In genomic region chr16:88599092-88599733, GRCh38 we compare ENCODE assay signal across 14 cellular contexts. TPM values are rescaled to one million over a fixed set of nuclear protein-coding genes. Genes with fewer than 3 reads are reported as not detected.
A peak's percentile ranks its signal among the peaks of the same experiment; 100 is the strongest.
DNase-seq lines count a peak whose midpoint lies in the region; ATAC-seq, FAIRE-seq and TF ChIP-seq lines count a peak whose summit lies in the region.
"Had no signal": no experiment of that assay in that cellular context is flagged by ENCODE, and none has a peak within 500 bp of the region (broad histone marks: within the 10 kb centered on the region; RNA-seq: fewer than 3 reads in every experiment).

No MANE protein-coding gene starts in this region.

- H3K36me3 Mint-ChIP-seq in H9 (ENCODE audit: insufficient read depth in 1 of 3, low read depth in 3 of 3), result peaks cover 31 to 58% (median 56%) of the 10 kb centered on the region in 3 experiments; a peak in 6 of 7 replicates
- H3K36me3 Mint-ChIP-seq: activated naive CD8-positive, alpha-beta T cell had no signal

- no peak for TF ChIP-seq CTCF in H9 (conservative IDR thresholded peaks at IDR 0.05)
- TF ChIP-seq CTCF in body of pancreas (IDR thresholded peaks at IDR 0.05), result no peak
- TF ChIP-seq CTCF in HepG2 (CRISPR knock-in tag; IDR thresholded peaks at IDR 0.05), result no peak
- TF ChIP-seq CTCF in GM13976 (IDR thresholded peaks at IDR 0.05; ENCODE audit: borderline replicate concordance, control extremely low read depth, extremely low read depth, insufficient read depth, missing control alignments), result no peak

- no peak overlapping the region for H3K56ac ChIP-seq in H9 (ENCODE audit: insufficient read length, low read depth, low read length)

- no peak overlapping the region for H2BK15ac ChIP-seq in H9 (ENCODE audit: low read depth, low read length)

- H3K9ac ChIP-seq in H9 (ENCODE audit: extremely low read depth, insufficient read length, low read length) (no peak overlapping the region), HepG2 (ENCODE audit: insufficient read depth, low read depth, low read length) (no peak overlapping the region), skeletal muscle tissue (ENCODE audit: low read depth in 1 of 3, low read length in 3 of 3) (peak overlapping the region in 1 of 3 donors; percentile 25)

- no peak overlapping the region for H3K14ac ChIP-seq in H9 (ENCODE audit: insufficient read depth, low read length)

- H3K9me3 ChIP-seq in H9 (ENCODE audit: control insufficient read depth, low read depth, low read length) (no peaks in the 10 kb centered on the region), body of pancreas (no peaks in the 10 kb centered on the region), HepG2 (ENCODE audit: low read length) (no peaks in the 10 kb centered on the region), skeletal muscle tissue (ENCODE audit: control insufficient read depth in 3 of 3, low read length in 3 of 3) (no peaks in the 10 kb centered on the region)

- H3K27ac ChIP-seq in H9 (ENCODE audit: insufficient read length, low read depth, low read length), result no peak overlapping the region
- peak overlapping the region in 2 of 4 donors; percentile 35 to 77 for H3K27ac ChIP-seq in body of pancreas
- no peak overlapping the region for H3K27ac ChIP-seq in HepG2 (ENCODE audit: extremely low read length, insufficient read depth, low read length)
- H3K27ac ChIP-seq in skeletal muscle tissue (ENCODE audit: low read depth, low read length), result peak overlapping the region; percentile 37

- H2AFZ ChIP-seq in H9 (ENCODE audit: low read length), result no peak overlapping the region
- no peak overlapping the region for H2AFZ ChIP-seq in HepG2 (ENCODE audit: low read length)

- ATAC-seq in body of pancreas (peak; percentile 47), HepG2 (no peak), HG02970 (IDR thresholded peaks at IDR 0.05; ENCODE audit: low FRiP score, unreplicated experiment) (no peak)

- no peak overlapping the region for H2BK120ac ChIP-seq in H9 (ENCODE audit: low read depth, low read length, poor library complexity, severe bottlenecking)

- H3K27ac Mint-ChIP-seq in H9, result peak overlapping the region in 2 of 3 experiments; percentile 11 to 40; a peak in 3 of 7 replicates
- H3K27ac Mint-ChIP-seq: activated naive CD8-positive, alpha-beta T cell; CD4-positive, alpha-beta T cell had no signal

- BruUV-seq in HepG2 (replicated peaks; lab: Mats Ljungman, UMichigan), result no TSS peak

- no peak for TF ChIP-seq EP300 in HepG2 (IDR thresholded peaks at IDR 0.05; ENCODE audit: low read depth in 2 of 2, low read length in 2 of 2)
- no peak for TF ChIP-seq EP300 in HepG2 (CRISPR knock-in tag; IDR thresholded peaks at IDR 0.05; ENCODE audit: borderline replicate concordance)

- no peak overlapping the region for H3K23ac ChIP-seq in H9 (ENCODE audit: insufficient read length, low read depth, low read length)

- H4K5ac ChIP-seq in H9 (ENCODE audit: insufficient read length, low read depth, low read length), result no peak overlapping the region

- H4K8ac ChIP-seq in H9 (replicated peaks; ENCODE audit: insufficient read length, low read depth, low read length), result no peak overlapping the region

- peaks cover 0 to 18% of the 10 kb centered on the region in 2 donors for H3K36me3 ChIP-seq in body of pancreas (replicated peaks in 1 of 2; ENCODE audit: insufficient read depth in 1 of 2, low read depth in 2 of 2)
- H3K36me3 ChIP-seq in HepG2 (replicated peaks in 1 of 2; ENCODE audit: control insufficient read depth in 1 of 2, insufficient read depth in 2 of 2, low read length in 2 of 2), result peaks cover 30 to 50% of the 10 kb centered on the region in 2 experiments
- H3K36me3 ChIP-seq in skeletal muscle tissue (ENCODE audit: control insufficient read depth in 3 of 3, insufficient read depth in 3 of 3, low read length in 3 of 3), result peaks cover 34 to 41% (median 40%) of the 10 kb centered on the region in 3 donors

- no peak for FAIRE-seq in HepG2 (lab: Jason Lieb, UNC)
- FAIRE-seq: endometrium had no signal

- H3K4me2 ChIP-seq in H9 (ENCODE audit: insufficient read depth, insufficient read length, low read length) (no peak overlapping the region), HepG2 (ENCODE audit: low read depth, low read length) (no peak overlapping the region)

- H3T11ph ChIP-seq in H9 (ENCODE audit: low read length), result no peak overlapping the region

- H3K4me3 ChIP-seq in body of pancreas (no peak overlapping the region), HepG2 (replicated peaks in 1 of 3; ENCODE audit: insufficient read depth in 1 of 3, low read depth in 2 of 3, low read length in 3 of 3) (no peak overlapping the region), skeletal muscle tissue (ENCODE audit: low read length in 3 of 3) (no peak overlapping the region)

- H2AK5ac ChIP-seq in H9 (ENCODE audit: insufficient read length, low read length), result no peak overlapping the region

- POLR2A ChIA-PET in HepG2 (lab: Yijun Ruan, JAX), result no interaction called here

- no peaks in the 10 kb centered on the region for H3K23me2 ChIP-seq in H9 (ENCODE audit: insufficient read length, low read depth, low read length, poor library complexity, severe bottlenecking)

- H2BK12ac ChIP-seq in H9 (ENCODE audit: insufficient read length, low read depth, low read length), result no peak overlapping the region

- H2BK20ac ChIP-seq in H9 (ENCODE audit: low read depth, low read length, poor library complexity, severe bottlenecking), result no peak overlapping the region

- no peaks in the 10 kb centered on the region for H3K27me3 Mint-ChIP-seq in H9 (ENCODE audit: low read depth)
- H3K27me3 Mint-ChIP-seq: activated naive CD8-positive, alpha-beta T cell; CD4-positive, alpha-beta T cell had no signal

- H3K79me2 ChIP-seq in H9 (ENCODE audit: insufficient read depth, low read length) (no peaks in the 10 kb centered on the region; the same call in 1 of the 2 replicates), HepG2 (ENCODE audit: insufficient read depth, low read length) (peaks cover 10% of the 10 kb centered on the region)

- H2BK5ac ChIP-seq in H9 (ENCODE audit: insufficient read length, low read length), result no peak overlapping the region

- in situ Hi-C loops in HepG2 (cut with HindIII; ENCODE audit: extremely low pct_ligation_motif_present, low pct_unique_long_range_greater_than_20kb), result no loop called here
- in situ Hi-C loops in GM13976 (cut with MboI; ENCODE audit: low sequenced_read_pairs, unreplicated experiment), result no loop called here

- TF ChIP-seq POLR2A in body of pancreas (IDR thresholded peaks at IDR 0.05), result peak in 1 of 3 donors; percentile 36
- TF ChIP-seq POLR2A in HepG2 (IDR thresholded peaks at IDR 0.05; ENCODE audit: insufficient read depth in 1 of 2, low read depth in 2 of 2, low read length in 2 of 2), result no peak

- H3K4me3 Mint-ChIP-seq in H9, result no peak overlapping the region; a peak in 1 of 5 replicates
- H3K4me3 Mint-ChIP-seq: activated naive CD8-positive, alpha-beta T cell; CD4-positive, alpha-beta T cell; immature natural killer cell had no signal

- peaks cover 0 to 4% of the 10 kb centered on the region in 2 experiments; a peak in 1 of 5 replicates for H3K9me3 Mint-ChIP-seq in H9
- H3K9me3 Mint-ChIP-seq: CD4-positive, alpha-beta T cell; immature natural killer cell had no signal

- H3K18ac ChIP-seq in H9 (ENCODE audit: insufficient read length, low read depth, low read length), result no peak overlapping the region

- no CpG with 5 or more reads among the region's 14 CpGs for WGBS in H9 (ENCODE audit: extremely low coverage, insufficient read length, low lambda C conversion rate)
- WGBS in body of pancreas, 2 donors, result 76 to 91% methylated on average over 11 to 14 of the region's 14 CpGs
- WGBS in HepG2 (ENCODE audit: low lambda C conversion rate), result 96% methylated on average over 14 of the region's 14 CpGs

- TF ChIP-seq RAD21 in HepG2 (CRISPR knock-in tag; IDR thresholded peaks at IDR 0.05), result no peak

- CTCF ChIA-PET in HepG2 (lab: Yijun Ruan, JAX; ENCODE audit: low intra/inter-chr PET ratio, low total read pairs), result no interaction called here

- H3K4me1 ChIP-seq in H9 (ENCODE audit: insufficient read depth, low read length), result no peaks in the 10 kb centered on the region
- H3K4me1 ChIP-seq in body of pancreas, result no peaks in the 10 kb centered on the region
- H3K4me1 ChIP-seq in HepG2 (ENCODE audit: insufficient read depth, low read length), result peaks cover 43% of the 10 kb centered on the region
- peaks cover 4 to 16% (median 8%) of the 10 kb centered on the region in 3 donors for H3K4me1 ChIP-seq in skeletal muscle tissue (ENCODE audit: control insufficient read depth in 3 of 3, insufficient read depth in 3 of 3, low read length in 3 of 3)

- H4K91ac ChIP-seq in H9 (ENCODE audit: insufficient read length, low read depth, low read length), result no peak overlapping the region

- intact Hi-C loops in body of pancreas (cut with DNase I), result no loop called here
- intact Hi-C loops in HepG2 (cut with micrococcal nuclease; ENCODE audit: unreplicated experiment), result loop anchor here (5.0 kb wide), 1 partner anchor 53 kb away; the partner anchor contains the start of gene CYBA

- no peaks in the 10 kb centered on the region for H3K79me1 ChIP-seq in H9 (ENCODE audit: insufficient read depth, low read depth, low read length, poor library complexity, severe bottlenecking)

- H4K20me1 ChIP-seq in H9 (ENCODE audit: control insufficient read depth, insufficient read depth, insufficient read length) (no peaks in the 10 kb centered on the region), HepG2 (ENCODE audit: insufficient read depth, low read length) (peaks cover 3% of the 10 kb centered on the region)

- peaks cover 7 to 21% of the 10 kb centered on the region in 2 experiments for H3K4me1 Mint-ChIP-seq in H9

- H3K27me3 ChIP-seq in H9 (ENCODE audit: insufficient read depth, low read length) (no peaks in the 10 kb centered on the region), body of pancreas (no peaks in the 10 kb centered on the region), HepG2 (ENCODE audit: control insufficient read depth in 1 of 2, insufficient read depth in 2 of 2, low read length in 2 of 2) (no peaks in the 10 kb centered on the region), skeletal muscle tissue (ENCODE audit: control insufficient read depth in 3 of 3, insufficient read depth in 3 of 3, low read length in 3 of 3) (no peaks in the 10 kb centered on the region)

- H3K4ac ChIP-seq in H9 (ENCODE audit: low read depth, low read length), result no peak overlapping the region

- DNase-seq in H9, result no peak
- DNase-seq in body of pancreas, result peak in 3 of 4 donors; percentile 48 to 87 (median 51)
- no peak for DNase-seq in HepG2 (ENCODE audit: low spot score)
- no peak for DNase-seq in NCI-H1092 treated with DMSO at 0.1 percent for 48 hours (lab: John Stamatoyannopoulos, UW)
- DNase-seq in activated CD8-positive, alpha-beta memory T cell treated with anti-CD3 and anti-CD28 coated beads for 24 hours, result no peak
- DNase-seq in GM13976 (ENCODE audit: low spot score), result no peak
- DNase-seq: CD4-positive, alpha-beta T cell; NCI-H2107 had no signal

RNA-seq across cellular contexts. Expression of gene ZC3H18, which starts 29.0 kb away (rescaled TPM):
- 69.7 and 78.2 TPM in 2 replicates for total RNA-seq in H9 (2021)
- 10 to 100 TPM; 11.7 to 22.4 TPM for total RNA-seq in body of pancreas
- 19.7 and 27.4 TPM in 2 replicates for total RNA-seq in HepG2 (2016; rRNA removed; fragmentation: Illumina TruSeq; extraction: Trizol)
- total RNA-seq in HepG2 (2016; cell fraction: cytosol; rRNA removed; fragmentation: Illumina TruSeq; extraction: Trizol; ENCODE audit: low read depth), result 19.4 and 24.7 TPM in 2 replicates
- total RNA-seq in HepG2 (2016; cell fraction: insoluble cytoplasmic fraction; rRNA removed; fragmentation: Illumina TruSeq; extraction: Trizol), result 14.3 and 27.1 TPM in 2 replicates
- 13.2 and 13.7 TPM in 2 replicates for total RNA-seq in HepG2 (2016; cell fraction: membrane; rRNA removed; fragmentation: Illumina TruSeq; extraction: Trizol)
- total RNA-seq in HepG2 (2016; cell fraction: nucleus; rRNA removed; fragmentation: Illumina TruSeq; extraction: Trizol), result 23.0 and 25.0 TPM in 2 replicates
- 11.2 and 12.7 TPM in 2 replicates for polyA plus RNA-seq in HepG2 (2011; rRNA removed)
- polyA plus RNA-seq in HepG2 (2011; cell fraction: cytosol; rRNA removed), result 5.1 and 6.6 TPM in 2 replicates
- 52.8 and 62.1 TPM in 2 replicates for polyA plus RNA-seq in HepG2 (2011; cell fraction: nucleus; rRNA removed)
- polyA plus RNA-seq in HepG2 (2012), result 25.6 and 26.4 TPM in 2 replicates
- polyA plus RNA-seq in HepG2 (2016; cell fraction: cytosol; fragmentation: Illumina TruSeq; extraction: Trizol; ENCODE audit: low read depth), result 2.5 and 2.8 TPM in 2 replicates
- 25.5 and 39.1 TPM in 2 replicates for polyA plus RNA-seq in HepG2 (2016; cell fraction: insoluble cytoplasmic fraction; fragmentation: Illumina TruSeq; extraction: Trizol; ENCODE audit: low read depth)
- 6.0 and 7.1 TPM in 2 replicates for polyA plus RNA-seq in HepG2 (2016; cell fraction: membrane; fragmentation: Illumina TruSeq; extraction: Trizol; ENCODE audit: low read depth)
- polyA plus RNA-seq in HepG2 (2016; cell fraction: nucleus; fragmentation: Illumina TruSeq; extraction: Trizol; ENCODE audit: insufficient read depth, low read depth), result 81.5 and 103 TPM in 2 replicates
- polyA minus RNA-seq in HepG2 (2011; rRNA and poly(A)+ RNA removed; ENCODE audit: low replicate concordance), result 8.7 and 11.6 TPM in 2 replicates
- polyA minus RNA-seq in HepG2 (2011; cell fraction: cytosol; rRNA and poly(A)+ RNA removed), result 9.7 and 11.0 TPM in 2 replicates
- polyA minus RNA-seq in HepG2 (2011; cell fraction: nucleus; rRNA and poly(A)+ RNA removed), result 21.3 and 25.5 TPM in 2 replicates
- total RNA-seq in skeletal muscle tissue, result 14.6 TPM

RNA-seq across cellular contexts. Expression of gene IL17C, which starts 39.2 kb away (rescaled TPM):
- total RNA-seq in H9 (2021), result 0.29 and 0.31 TPM in 2 replicates
- total RNA-seq in body of pancreas, result not detected
- total RNA-seq in HepG2 (2016; rRNA removed; fragmentation: Illumina TruSeq; extraction: Trizol), result not detected in 2 replicates
- total RNA-seq in HepG2 (2016; cell fraction: cytosol; rRNA removed; fragmentation: Illumina TruSeq; extraction: Trizol; ENCODE audit: low read depth), result not detected in 2 replicates
- not detected in 2 replicates for total RNA-seq in HepG2 (2016; cell fraction: insoluble cytoplasmic fraction; rRNA removed; fragmentation: Illumina TruSeq; extraction: Trizol)
- total RNA-seq in HepG2 (2016; cell fraction: membrane; rRNA removed; fragmentation: Illumina TruSeq; extraction: Trizol), result not detected in 2 replicates
- not detected in 2 replicates for total RNA-seq in HepG2 (2016; cell fraction: nucleus; rRNA removed; fragmentation: Illumina TruSeq; extraction: Trizol)
- not detected in 2 replicates for polyA plus RNA-seq in HepG2 (2011; rRNA removed)
- not detected in 2 replicates for polyA plus RNA-seq in HepG2 (2011; cell fraction: cytosol; rRNA removed)
- not detected in 2 replicates for polyA plus RNA-seq in HepG2 (2011; cell fraction: nucleus; rRNA removed)
- not detected in 2 replicates for polyA plus RNA-seq in HepG2 (2012)
- polyA plus RNA-seq in HepG2 (2016; cell fraction: cytosol; fragmentation: Illumina TruSeq; extraction: Trizol; ENCODE audit: low read depth), result not detected in 2 replicates
- polyA plus RNA-seq in HepG2 (2016; cell fraction: insoluble cytoplasmic fraction; fragmentation: Illumina TruSeq; extraction: Trizol; ENCODE audit: low read depth), result not detected in 2 replicates
- polyA plus RNA-seq in HepG2 (2016; cell fraction: membrane; fragmentation: Illumina TruSeq; extraction: Trizol; ENCODE audit: low read depth), result not detected in 2 replicates
- polyA plus RNA-seq in HepG2 (2016; cell fraction: nucleus; fragmentation: Illumina TruSeq; extraction: Trizol; ENCODE audit: insufficient read depth, low read depth), result not detected in 2 replicates
- polyA minus RNA-seq in HepG2 (2011; rRNA and poly(A)+ RNA removed; ENCODE audit: low replicate concordance), result not detected in 2 replicates
- polyA minus RNA-seq in HepG2 (2011; cell fraction: cytosol; rRNA and poly(A)+ RNA removed), result not detected in 2 replicates
- polyA minus RNA-seq in HepG2 (2011; cell fraction: nucleus; rRNA and poly(A)+ RNA removed), result not detected in 2 replicates
- total RNA-seq in skeletal muscle tissue, result not detected
- total RNA-seq: HT1080 had no signal

RNA-seq across cellular contexts. Expression of gene CYBA, which starts 51.6 kb away (rescaled TPM):
- total RNA-seq in H9 (2021) (153 and 160 TPM in 2 replicates), body of pancreas (100 to 1,000 TPM; 126 to 177 TPM), HepG2 (2016; rRNA removed; fragmentation: Illumina TruSeq; extraction: Trizol) (84.2 and 250 TPM in 2 replicates), skeletal muscle tissue (90.8 TPM)
- total RNA-seq in HepG2 (2016; cell fraction: cytosol; rRNA removed; fragmentation: Illumina TruSeq; extraction: Trizol; ENCODE audit: low read depth), result 92.1 and 114 TPM in 2 replicates
- 90.4 and 246 TPM in 2 replicates for total RNA-seq in HepG2 (2016; cell fraction: insoluble cytoplasmic fraction; rRNA removed; fragmentation: Illumina TruSeq; extraction: Trizol)
- total RNA-seq in HepG2 (2016; cell fraction: membrane; rRNA removed; fragmentation: Illumina TruSeq; extraction: Trizol), result 55.3 and 74.3 TPM in 2 replicates
- 170 and 197 TPM in 2 replicates for total RNA-seq in HepG2 (2016; cell fraction: nucleus; rRNA removed; fragmentation: Illumina TruSeq; extraction: Trizol)
- 196 and 258 TPM in 2 replicates for polyA plus RNA-seq in HepG2 (2011; rRNA removed)
- 338 and 484 TPM in 2 replicates for polyA plus RNA-seq in HepG2 (2011; cell fraction: cytosol; rRNA removed)
- polyA plus RNA-seq in HepG2 (2011; cell fraction: nucleus; rRNA removed), result 620 and 660 TPM in 2 replicates
- 207 and 213 TPM in 2 replicates for polyA plus RNA-seq in HepG2 (2012)
- polyA plus RNA-seq in HepG2 (2016; cell fraction: cytosol; fragmentation: Illumina TruSeq; extraction: Trizol; ENCODE audit: low read depth), result 111 and 128 TPM in 2 replicates
- 97.6 and 108 TPM in 2 replicates for polyA plus RNA-seq in HepG2 (2016; cell fraction: insoluble cytoplasmic fraction; fragmentation: Illumina TruSeq; extraction: Trizol; ENCODE audit: low read depth)
- polyA plus RNA-seq in HepG2 (2016; cell fraction: membrane; fragmentation: Illumina TruSeq; extraction: Trizol; ENCODE audit: low read depth), result 58.9 and 66.6 TPM in 2 replicates
- polyA plus RNA-seq in HepG2 (2016; cell fraction: nucleus; fragmentation: Illumina TruSeq; extraction: Trizol; ENCODE audit: insufficient read depth, low read depth), result 462 and 471 TPM in 2 replicates
- 170 and 432 TPM in 2 replicates for polyA minus RNA-seq in HepG2 (2011; rRNA and poly(A)+ RNA removed; ENCODE audit: low replicate concordance)
- polyA minus RNA-seq in HepG2 (2011; cell fraction: cytosol; rRNA and poly(A)+ RNA removed), result 173 and 183 TPM in 2 replicates
- 79.1 and 82.6 TPM in 2 replicates for polyA minus RNA-seq in HepG2 (2011; cell fraction: nucleus; rRNA and poly(A)+ RNA removed)

Comparison
In these comparisons a context has a peak if more than half of its experiments do, and no peak if none do; other contexts are left out.
1. DNase-seq: peak in body of pancreas (3 of 4); none in H9 (single experiment), HepG2 (single experiment), NCI-H1092 treated with DMSO at 0.1 percent for 48 hours (single experiment), activated CD8-positive, alpha-beta memory T cell treated with anti-CD3 and anti-CD28 coated beads for 24 hours (single experiment) and GM13976 (single experiment).